ENCODE assay signal across 31 cellular contexts in genomic region chr13:58024103-58024502, GRCh38.
DNase-seq lines count a peak whose midpoint lies in the region; FAIRE-seq and TF ChIP-seq lines count a peak whose summit lies in the region.
"Had no signal": no experiment of that assay in that cellular context is flagged by ENCODE, and none has a peak within 500 bp of the region (broad histone marks: within the 10 kb centered on the region; RNA-seq: fewer than 3 reads in every experiment).

No MANE protein-coding gene starts in this region.

- TF ChIP-seq EP300 in sigmoid colon (IDR thresholded peaks at IDR 0.05), result no peak

- FAIRE-seq in kidney (lab: Jason Lieb, UNC), result no peak
- no peak for FAIRE-seq in HTR-8/SVneo (lab: Jason Lieb, UNC)
- FAIRE-seq: A204.1, A549, D721Med had no signal

- H3K9me3 ChIP-seq in kidney (ENCODE audit: control insufficient read depth in 1 of 2, low read length in 2 of 2) (no peaks in the 10 kb centered on the region), sigmoid colon (no peaks in the 10 kb centered on the region)
- H3K9me3 ChIP-seq: A549; BE2C; BLaER1; BLaER1 treated with 17β-estradiol and CSF1 and Interleukin-3, amounts not matched to agents 10 nM and 100 nM; Caco-2 had no signal

- intact Hi-C loops in kidney (cut with DNase I) (no loop called here), sigmoid colon (cut with DNase I) (no loop called here)

- H3K27ac ChIP-seq in kidney (ENCODE audit: low read depth in 2 of 2, low read length in 2 of 2), result no peak overlapping the region
- no peak overlapping the region for H3K27ac ChIP-seq in sigmoid colon
- H3K27ac ChIP-seq: 22Rv1; A549; BLaER1; BLaER1 treated with 17β-estradiol and CSF1 and Interleukin-3, amounts not matched to agents 10 nM and 100 nM; C4-2B had no signal

- H3K4me3 ChIP-seq in kidney (ENCODE audit: low read length in 2 of 2) (no peak overlapping the region), sigmoid colon (no peak overlapping the region)
- H3K4me3 ChIP-seq: A549; BLaER1; BLaER1 treated with 17β-estradiol and CSF1 and Interleukin-3, amounts not matched to agents 10 nM and 100 nM had no signal

- peak; percentile 15 for DNase-seq in kidney
- peak; percentile 40 for DNase-seq in sigmoid colon
- no peak for DNase-seq in HTR-8/SVneo (ENCODE audit: insufficient read length, low spot score)
- no peak for DNase-seq in hypothalamus (lab: John Stamatoyannopoulos, UW)
- DNase-seq: 8988T; ACHN; AML-193; BE2C; C1 segment of cervical spinal cord; Caco-2; Calu3; CD4-positive, alpha-beta memory T cell; CD4-positive, alpha-beta T cell; CD4-positive, CD25-positive, alpha-beta regulatory T cell; CD8-positive, alpha-beta memory T cell; CD8-positive, alpha-beta T cell; COR-L47; DMS 273 treated with DMSO at 0.1 percent for 48 hours; DMS153; DMS53; DMS79; DMS79 treated with DMSO at 0.1 percent for 48 hours; DND-41; EL had no signal

- no peak overlapping the region for H3K9ac ChIP-seq in kidney (ENCODE audit: low read length in 2 of 2)
- H3K9ac ChIP-seq: BLaER1; BLaER1 treated with 17β-estradiol and CSF1 and Interleukin-3, amounts not matched to agents 10 nM and 100 nM had no signal

- 81 to 95% methylated on average over 7 of the region's 7 CpGs for WGBS in sigmoid colon, 2 donors

- no peak for TF ChIP-seq POLR2A in sigmoid colon (IDR thresholded peaks at IDR 0.05)

- no peaks in the 10 kb centered on the region for H3K36me3 ChIP-seq in kidney (ENCODE audit: control insufficient read depth in 1 of 2, insufficient read depth in 2 of 2, low read length in 2 of 2)
- H3K36me3 ChIP-seq in sigmoid colon, result no peaks in the 10 kb centered on the region
- H3K36me3 ChIP-seq: BE2C; BLaER1; BLaER1 treated with 17β-estradiol and CSF1 and Interleukin-3, amounts not matched to agents 10 nM and 100 nM had no signal

- H3K27me3 ChIP-seq in sigmoid colon, result no peaks in the 10 kb centered on the region
- H3K27me3 ChIP-seq: BE2C; BLaER1; BLaER1 treated with 17β-estradiol and CSF1 and Interleukin-3, amounts not matched to agents 10 nM and 100 nM had no signal

- TF ChIP-seq CTCF in kidney (IDR thresholded peaks at IDR 0.05; ENCODE audit: borderline replicate concordance, extremely low read depth, insufficient read depth) (no peak), sigmoid colon (IDR thresholded peaks at IDR 0.05) (no peak)

- no peaks in the 10 kb centered on the region for H3K4me1 ChIP-seq in kidney (ENCODE audit: control insufficient read depth in 1 of 2, insufficient read depth in 1 of 2, low read depth in 1 of 2, low read length in 2 of 2)
- no peaks in the 10 kb centered on the region for H3K4me1 ChIP-seq in sigmoid colon
- H3K4me1 ChIP-seq: A549; BE2C; BLaER1; BLaER1 treated with 17β-estradiol and CSF1 and Interleukin-3, amounts not matched to agents 10 nM and 100 nM; Caco-2 had no signal

Comparison
In these comparisons a context has a peak if more than half of its experiments do, and no peak if none do; other contexts are left out.
1. DNase-seq: peak in kidney (single experiment) and sigmoid colon (single experiment); none in HTR-8/SVneo (single experiment) and hypothalamus (0 of 51).